ENCODE assay signal across 19 cellular contexts in the genomic region with DNA sequence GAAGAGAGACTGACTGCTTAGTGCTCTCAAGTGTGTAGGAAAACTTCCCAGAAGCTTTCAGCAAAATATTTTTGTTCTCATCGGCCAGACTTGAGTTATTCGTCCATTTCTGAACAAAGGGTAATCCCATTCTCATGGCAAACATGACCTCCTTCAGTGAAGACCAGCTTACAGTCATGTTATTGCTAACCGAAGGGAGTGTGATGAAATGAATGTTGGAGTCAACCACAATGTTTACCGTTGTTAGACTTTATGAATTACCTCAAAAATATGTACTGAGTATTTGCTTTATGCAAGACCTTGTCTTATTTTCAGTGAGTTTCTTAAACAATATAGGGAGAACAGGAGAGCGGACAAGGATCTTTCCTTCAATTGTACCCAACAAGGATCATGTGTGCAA.
DNase-seq lines count a peak whose midpoint lies in the region; ATAC-seq, FAIRE-seq and TF ChIP-seq lines count a peak whose summit lies in the region.
"Had no signal": no experiment of that assay in that cellular context is flagged by ENCODE, and none has a peak within 500 bp of the region (broad histone marks: within the 10 kb centered on the region; RNA-seq: fewer than 3 reads in every experiment).

No MANE protein-coding gene starts in this region.

- TF ChIP-seq CTCF in A549 (IDR thresholded peaks at IDR 0.05) = no peak
- TF ChIP-seq CTCF in bronchial epithelial cell (IDR thresholded peaks at IDR 0.05; ENCODE audit: insufficient read depth, low read length, severe bottlenecking) = no peak
- no peak for TF ChIP-seq CTCF in foreskin fibroblast (IDR thresholded peaks at IDR 0.05; ENCODE audit: low read depth, low read length)
- no peak for TF ChIP-seq CTCF in BE2C (IDR thresholded peaks at IDR 0.05; ENCODE audit: low read depth, low read length)
- no peak for TF ChIP-seq CTCF in testis (IDR thresholded peaks at IDR 0.05)

- CTCF ChIA-PET in A549 (lab: Yijun Ruan, JAX) = interaction anchor here (0.6 to 1.8 kb wide), 5 partner anchors 11 to 976 kb away, joined by 3 to 9 read pairs (median 3); no protein-coding TSS in a partner anchor

- H3K27ac ChIP-seq in A549 = 0 out of 6 replicates have a peak overlapping the region, but pooled peaks of 1 of the 2 experiments have one; percentile 54
- H3K27ac ChIP-seq in testis = no peak overlapping the region

- ATAC-seq in A549 (peak; percentile 66 to 80; a peak in 4 of 6 replicates), GM21737 (IDR thresholded peaks at IDR 0.05; ENCODE audit: unreplicated experiment) (no peak)
- ATAC-seq: activated CD4-positive, alpha-beta T cell treated with anti-CD3 and anti-CD28 coated beads for 36 hours; effector memory CD8-positive, alpha-beta T cell; Right ventricle myocardium inferior had no signal

- H3K9me3 ChIP-seq in A549 = no peaks in the 10 kb centered on the region
- no peaks in the 10 kb centered on the region for H3K9me3 ChIP-seq in BE2C
- H3K9me3 ChIP-seq in testis = no peaks in the 10 kb centered on the region

- 22% methylated on average over 5 of the region's 5 CpGs for WGBS in A549 (ENCODE audit: missing lambda C conversion rate)
- 73 to 82% methylated on average over 5 of the region's 5 CpGs for WGBS in testis, 2 donors

- TF ChIP-seq EP300 in A549 (IDR thresholded peaks at IDR 0.05) = peak in 1 of 2 experiments; percentile 15; a peak in 1 of 5 replicates

- POLR2A ChIA-PET in A549 (lab: Yijun Ruan, JAX) = no interaction called here

- H3K4me1 ChIP-seq in A549 = peaks cover 14% of the 10 kb centered on the region; the same call in 2 of the 3 replicates
- H3K4me1 ChIP-seq in BE2C = no peaks in the 10 kb centered on the region
- H3K4me1 ChIP-seq in testis = peaks cover 27% of the 10 kb centered on the region

- FAIRE-seq in A549 (lab: Jason Lieb, UNC) = no peak
- FAIRE-seq in bronchial epithelial cell (lab: Jason Lieb, UNC) = no peak
- FAIRE-seq: A204.1, TTC549 had no signal

- H3K4me2 ChIP-seq in A549 = peak overlapping the region; percentile 49

- H3K36me3 ChIP-seq in bronchial epithelial cell (ENCODE audit: control insufficient read depth, insufficient read depth, low read length) (no peaks in the 10 kb centered on the region), BE2C (no peaks in the 10 kb centered on the region), testis (ENCODE audit: low read depth, missing control alignments) (no peaks in the 10 kb centered on the region)

- no peak for TF ChIP-seq POLR2A in A549 (IDR thresholded peaks at IDR 0.05; ENCODE audit: low read length)
- no peak for TF ChIP-seq POLR2A in testis (IDR thresholded peaks at IDR 0.05)

- no peak overlapping the region for H3K4me3 ChIP-seq in A549
- no peak overlapping the region for H3K4me3 ChIP-seq in bronchial epithelial cell (ENCODE audit: low read depth, low read length)
- no peak overlapping the region for H3K4me3 ChIP-seq in foreskin fibroblast (ENCODE audit: low read depth in 1 of 2, low read length in 2 of 2)
- no peak overlapping the region for H3K4me3 ChIP-seq in BE2C (ENCODE audit: low read depth, low read length)
- no peak overlapping the region for H3K4me3 ChIP-seq in testis

- intact Hi-C loops in testis (cut with DNase I; ENCODE audit: low total_unique reads) = no loop called here

- H3K27me3 ChIP-seq in bronchial epithelial cell (ENCODE audit: control insufficient read depth, insufficient read depth, low read length) (no peaks in the 10 kb centered on the region), BE2C (no peaks in the 10 kb centered on the region; the same call in 1 of the 2 replicates), testis (no peaks in the 10 kb centered on the region)

- no peak for TF ChIP-seq RAD21 in A549 (conservative IDR thresholded peaks at IDR 0.05 in 1 of 2, IDR thresholded peaks at IDR 0.05 in 1 of 2)

- peak in 1 of 2 experiments; percentile 56 for DNase-seq in A549 (ENCODE audit: low read depth in 1 of 2, low spot score in 1 of 2)
- peak; percentile 59 for DNase-seq in LHCN-M2 (ENCODE audit: low read depth)
- DNase-seq in bronchial epithelial cell (ENCODE audit: low read depth) = peak; percentile 97
- DNase-seq in foreskin fibroblast = peak; percentile 24 to 44
- DNase-seq in BE2C = no peak
- DNase-seq in T-helper 9 cell = no peak
- no peak for DNase-seq in testis
- DNase-seq: activated CD4-positive, alpha-beta T cell treated with anti-CD3 and anti-CD28 coated beads for 36 hours; activated naive CD8-positive, alpha-beta T cell treated with anti-CD3 and anti-CD28 coated beads, Interleukin-2, amount 10 ng/mL, durations not matched to agents 7 days and 5 days; CD4-positive, CD25-positive, alpha-beta regulatory T cell; DMS153; effector memory CD8-positive, alpha-beta T cell; KG1; NCI-H1092 treated with DMSO at 0.1 percent for 48 hours; NCI-H524 had no signal

TF ChIP-seq in A549, 52 proteins besides CTCF, POLR2A, EP300 and RAD21:
- TF ChIP-seq, protein P1, sequence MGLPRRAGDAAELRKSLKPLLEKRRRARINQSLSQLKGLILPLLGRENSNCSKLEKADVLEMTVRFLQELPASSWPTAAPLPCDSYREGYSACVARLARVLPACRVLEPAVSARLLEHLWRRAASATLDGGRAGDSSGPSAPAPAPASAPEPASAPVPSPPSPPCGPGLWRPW (IDR thresholded peaks at IDR 0.05) = 0 out of 2 replicates have a peak, but pooled peaks have one; percentile 13
- peak; percentile 42 to 62; a peak in 3 of 4 replicates for TF ChIP-seq CEBPB (IDR thresholded peaks at IDR 0.05)
- TF ChIP-seq JUNB (IDR thresholded peaks at IDR 0.05) = peak; percentile 30; the same call in 1 of the 2 replicates
- TF ChIP-seq GATA3 (IDR thresholded peaks at IDR 0.05; ENCODE audit: borderline replicate concordance) = peak; percentile 14; the same call in 1 of the 2 replicates
- no peak for TF ChIP-seq RNF2 (IDR thresholded peaks at IDR 0.05; ENCODE audit: borderline replicate concordance, low read depth)
- TF ChIP-seq NPAS2 (CRISPR knock-in tag; IDR thresholded peaks at IDR 0.05; ENCODE audit: borderline replicate concordance) = no peak
- TF ChIP-seq, protein P2, sequence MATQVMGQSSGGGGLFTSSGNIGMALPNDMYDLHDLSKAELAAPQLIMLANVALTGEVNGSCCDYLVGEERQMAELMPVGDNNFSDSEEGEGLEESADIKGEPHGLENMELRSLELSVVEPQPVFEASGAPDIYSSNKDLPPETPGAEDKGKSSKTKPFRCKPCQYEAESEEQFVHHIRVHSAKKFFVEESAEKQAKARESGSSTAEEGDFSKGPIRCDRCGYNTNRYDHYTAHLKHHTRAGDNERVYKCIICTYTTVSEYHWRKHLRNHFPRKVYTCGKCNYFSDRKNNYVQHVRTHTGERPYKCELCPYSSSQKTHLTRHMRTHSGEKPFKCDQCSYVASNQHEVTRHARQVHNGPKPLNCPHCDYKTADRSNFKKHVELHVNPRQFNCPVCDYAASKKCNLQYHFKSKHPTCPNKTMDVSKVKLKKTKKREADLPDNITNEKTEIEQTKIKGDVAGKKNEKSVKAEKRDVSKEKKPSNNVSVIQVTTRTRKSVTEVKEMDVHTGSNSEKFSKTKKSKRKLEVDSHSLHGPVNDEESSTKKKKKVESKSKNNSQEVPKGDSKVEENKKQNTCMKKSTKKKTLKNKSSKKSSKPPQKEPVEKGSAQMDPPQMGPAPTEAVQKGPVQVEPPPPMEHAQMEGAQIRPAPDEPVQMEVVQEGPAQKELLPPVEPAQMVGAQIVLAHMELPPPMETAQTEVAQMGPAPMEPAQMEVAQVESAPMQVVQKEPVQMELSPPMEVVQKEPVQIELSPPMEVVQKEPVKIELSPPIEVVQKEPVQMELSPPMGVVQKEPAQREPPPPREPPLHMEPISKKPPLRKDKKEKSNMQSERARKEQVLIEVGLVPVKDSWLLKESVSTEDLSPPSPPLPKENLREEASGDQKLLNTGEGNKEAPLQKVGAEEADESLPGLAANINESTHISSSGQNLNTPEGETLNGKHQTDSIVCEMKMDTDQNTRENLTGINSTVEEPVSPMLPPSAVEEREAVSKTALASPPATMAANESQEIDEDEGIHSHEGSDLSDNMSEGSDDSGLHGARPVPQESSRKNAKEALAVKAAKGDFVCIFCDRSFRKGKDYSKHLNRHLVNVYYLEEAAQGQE (IDR thresholded peaks at IDR 0.05) = no peak
- TF ChIP-seq FOSL2 (IDR thresholded peaks at IDR 0.05) = no peak
- peak; percentile 64 for TF ChIP-seq FOSL2 (CRISPR knock-in tag; IDR thresholded peaks at IDR 0.05)

Comparison
In these comparisons a context has a peak if more than half of its experiments do, and no peak if none do; other contexts are left out.
1. DNase-seq: peak in LHCN-M2 (single experiment), bronchial epithelial cell (single experiment) and foreskin fibroblast (2 of 2); none in BE2C (single experiment), T-helper 9 cell (single experiment) and testis (single experiment).